Comparison of ENCODE assay signal across 11 cellular contexts in genomic region chr12:43349863-43350262, GRCh38.
DNase-seq lines count a peak whose midpoint lies in the region; ATAC-seq, FAIRE-seq and TF ChIP-seq lines count a peak whose summit lies in the region.
"Had no signal": no experiment of that assay in that cellular context is flagged by ENCODE, and none has a peak within 500 bp of the region (broad histone marks: within the 10 kb centered on the region; RNA-seq: fewer than 3 reads in every experiment).

No MANE protein-coding gene starts in this region.

- H3K4me2 ChIP-seq in HCT116 (ENCODE audit: low read length), result no peak overlapping the region

- no peak overlapping the region for H2AFZ ChIP-seq in HCT116 (ENCODE audit: low read depth, low read length, poor library complexity, severe bottlenecking)

- no peaks in the 10 kb centered on the region for H4K20me1 ChIP-seq in HCT116 (ENCODE audit: insufficient read depth)

- no peak overlapping the region for H3K4me3 Mint-ChIP-seq in CD8-positive, alpha-beta T cell

- peaks cover 3% of the 10 kb centered on the region for H3K9me3 Mint-ChIP-seq in CD8-positive, alpha-beta T cell

- H3K9ac ChIP-seq in HCT116 (ENCODE audit: low read length), result no peak overlapping the region

- H3K9me2 ChIP-seq in HCT116 (ENCODE audit: insufficient read depth), result no peaks in the 10 kb centered on the region

- CTCF ChIA-PET in HCT116 (lab: Charles Lee) (interaction anchor here (1.6 kb wide), 2 partner anchors 13 to 532 kb away, joined by 4 to 12 read pairs; no protein-coding TSS in a partner anchor), RWPE1 (lab: Yijun Ruan, JAX) (interaction anchor here (0.6 to 1.0 kb wide), 4 partner anchors 9 to 818 kb away, joined by 3 to 5 read pairs (median 3); no protein-coding TSS in a partner anchor)
- CTCF ChIA-PET in CD8-positive, alpha-beta T cell (lab: Charles Lee), result no interaction called here

- intact Hi-C loops in HCT116 (cut with micrococcal nuclease), result loop anchor here (1.0 to 5.0 kb wide), 3 partner anchors 152 to 532 kb away; no protein-coding TSS in a partner anchor
- intact Hi-C loops in CD8-positive, alpha-beta T cell (cut with DNase I, micrococcal nuclease), result no loop called here

- peak; percentile 37 for FAIRE-seq in A204.1 (lab: Jason Lieb, UNC)

- H3K4me3 ChIP-seq in HCT116 (replicated peaks in 1 of 2; ENCODE audit: low read depth in 1 of 2, low read length in 2 of 2), result no peak overlapping the region
- H3K4me3 ChIP-seq in fibroblast of pulmonary artery (replicated peaks; ENCODE audit: low read depth, low read length), result no peak overlapping the region
- no peak overlapping the region for H3K4me3 ChIP-seq in CD8-positive, alpha-beta T cell (ENCODE audit: low read depth, low read length)
- H3K4me3 ChIP-seq: lower lobe of right lung had no signal

- no peaks in the 10 kb centered on the region for H3K36me3 ChIP-seq in HCT116 (ENCODE audit: control insufficient read depth in 1 of 2, insufficient read depth in 2 of 2, low read length in 2 of 2)
- no peaks in the 10 kb centered on the region for H3K36me3 ChIP-seq in CD8-positive, alpha-beta T cell (ENCODE audit: insufficient read depth, low read length)
- H3K36me3 ChIP-seq: lower lobe of right lung had no signal

- no peaks in the 10 kb centered on the region for H3K27me3 ChIP-seq in HCT116 (ENCODE audit: insufficient read depth, low read length)
- no peaks in the 10 kb centered on the region for H3K27me3 ChIP-seq in CD8-positive, alpha-beta T cell (ENCODE audit: insufficient read depth, low read length)

- TF ChIP-seq RAD21 in HCT116 (IDR thresholded peaks at IDR 0.05; ENCODE audit: low read depth), result peak; percentile 66

- peak; percentile 32 to 59 (median 44); a peak in 5 of 6 replicates for TF ChIP-seq CTCF in HCT116 (IDR thresholded peaks at IDR 0.05 in 2 of 3, conservative IDR thresholded peaks at IDR 0.05 in 1 of 3; ENCODE audit: borderline replicate concordance in 1 of 3, insufficient read depth in 1 of 3, low read depth in 2 of 3, low read length in 2 of 3)
- peak; percentile 47 for TF ChIP-seq CTCF in RWPE1 (conservative IDR thresholded peaks at IDR 0.05; ENCODE audit: low read depth)
- peak; percentile 33 for TF ChIP-seq CTCF in fibroblast of pulmonary artery (IDR thresholded peaks at IDR 0.05; ENCODE audit: low read length, missing control alignments)
- TF ChIP-seq CTCF in CD8-positive, alpha-beta T cell (IDR thresholded peaks at IDR 0.05), result no peak

- POLR2A ChIA-PET in HCT116 (lab: Charles Lee) (no interaction called here), RWPE1 (lab: Yijun Ruan, JAX; ENCODE audit: low non-redundant PET) (no interaction called here)
- POLR2A ChIA-PET in CD8-positive, alpha-beta T cell (lab: Charles Lee), result no interaction called here

- ATAC-seq in HCT116, result no peak
- no peak for ATAC-seq in esophagus mucosa
- ATAC-seq in CD8-positive, alpha-beta T cell, result no peak
- ATAC-seq: lower lobe of right lung had no signal

- no peaks in the 10 kb centered on the region for H3K4me1 Mint-ChIP-seq in CD8-positive, alpha-beta T cell (ENCODE audit: low read depth)

- no peak overlapping the region for H3K27ac Mint-ChIP-seq in CD8-positive, alpha-beta T cell

- no peaks in the 10 kb centered on the region for H3K27me3 Mint-ChIP-seq in CD8-positive, alpha-beta T cell (ENCODE audit: low read depth)

- RAD21 ChIA-PET in HCT116 (lab: Charles Lee; ENCODE audit: low non-redundant PET in 1 of 2, low total read pairs in 2 of 2, uncharacterized antibody in 2 of 2, unreplicated experiment in 2 of 2), result no interaction called here

- no peaks in the 10 kb centered on the region for H3K9me3 ChIP-seq in HCT116 (ENCODE audit: control insufficient read depth in 1 of 2, insufficient read depth in 1 of 2, low read depth in 1 of 2, low read length in 2 of 2)
- no peaks in the 10 kb centered on the region for H3K9me3 ChIP-seq in CD8-positive, alpha-beta T cell (ENCODE audit: low read length)

- no peak for TF ChIP-seq POLR2A in HCT116 (IDR thresholded peaks at IDR 0.05; ENCODE audit: borderline replicate concordance, extremely low read depth, insufficient read depth, insufficient read length)

- BruUV-seq in HCT116 (replicated peaks; lab: Mats Ljungman, UMichigan), result no TSS peak

- H3K4me1 ChIP-seq in HCT116 (ENCODE audit: control insufficient read depth in 1 of 2, insufficient read depth in 2 of 2, low read length in 2 of 2), result no peaks in the 10 kb centered on the region
- no peaks in the 10 kb centered on the region for H3K4me1 ChIP-seq in CD8-positive, alpha-beta T cell (ENCODE audit: insufficient read depth, low read length)
- H3K4me1 ChIP-seq: lower lobe of right lung had no signal

- H3K27ac ChIP-seq in HCT116 (ENCODE audit: low read depth, low read length) (no peak overlapping the region), RWPE1 (no peak overlapping the region)
- no peak overlapping the region for H3K27ac ChIP-seq in CD8-positive, alpha-beta T cell (ENCODE audit: low read depth, low read length)
- H3K27ac ChIP-seq: lower lobe of right lung had no signal

- DNase-seq in HCT116 (ENCODE audit: low read depth, low spot score), result peak; percentile 10
- DNase-seq in RWPE1 (ENCODE audit: low spot score), result no peak
- peak; percentile 31 for DNase-seq in fibroblast of pulmonary artery (ENCODE audit: low read depth)
- no peak for DNase-seq in NCI-H2196 treated with DMSO at 0.1 percent for 48 hours (lab: John Stamatoyannopoulos, UW; ENCODE audit: unreplicated experiment)
- no peak for DNase-seq in CD8-positive, alpha-beta T cell
- no peak for DNase-seq in NCI-H226
- DNase-seq: anterior cingulate cortex, C1 segment of cervical spinal cord, lower lobe of right lung had no signal

- H3K79me2 ChIP-seq in HCT116 (ENCODE audit: insufficient read depth, low read length), result no peaks in the 10 kb centered on the region

- H3K36me3 Mint-ChIP-seq in CD8-positive, alpha-beta T cell, result no peaks in the 10 kb centered on the region

TF ChIP-seq in HCT116, 20 proteins besides CTCF, POLR2A, EP300 and RAD21:
- TF ChIP-seq, protein P1, sequence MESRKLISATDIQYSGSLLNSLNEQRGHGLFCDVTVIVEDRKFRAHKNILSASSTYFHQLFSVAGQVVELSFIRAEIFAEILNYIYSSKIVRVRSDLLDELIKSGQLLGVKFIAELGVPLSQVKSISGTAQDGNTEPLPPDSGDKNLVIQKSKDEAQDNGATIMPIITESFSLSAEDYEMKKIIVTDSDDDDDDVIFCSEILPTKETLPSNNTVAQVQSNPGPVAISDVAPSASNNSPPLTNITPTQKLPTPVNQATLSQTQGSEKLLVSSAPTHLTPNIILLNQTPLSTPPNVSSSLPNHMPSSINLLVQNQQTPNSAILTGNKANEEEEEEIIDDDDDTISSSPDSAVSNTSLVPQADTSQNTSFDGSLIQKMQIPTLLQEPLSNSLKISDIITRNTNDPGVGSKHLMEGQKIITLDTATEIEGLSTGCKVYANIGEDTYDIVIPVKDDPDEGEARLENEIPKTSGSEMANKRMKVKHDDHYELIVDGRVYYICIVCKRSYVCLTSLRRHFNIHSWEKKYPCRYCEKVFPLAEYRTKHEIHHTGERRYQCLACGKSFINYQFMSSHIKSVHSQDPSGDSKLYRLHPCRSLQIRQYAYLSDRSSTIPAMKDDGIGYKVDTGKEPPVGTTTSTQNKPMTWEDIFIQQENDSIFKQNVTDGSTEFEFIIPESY (IDR thresholded peaks at IDR 0.05; ENCODE audit: extremely low read depth, insufficient replicate concordance, low read length), result no peak
- no peak for TF ChIP-seq ZNF274 (IDR thresholded peaks at IDR 0.05; ENCODE audit: low read depth, low read length)
- no peak for TF ChIP-seq EZH2 (IDR thresholded peaks at IDR 0.05)
- TF ChIP-seq SP1 (IDR thresholded peaks at IDR 0.05; ENCODE audit: low read depth), result no peak
- TF ChIP-seq ATF3 (IDR thresholded peaks at IDR 0.05), result no peak
- TF ChIP-seq SIN3A (IDR thresholded peaks at IDR 0.05; ENCODE audit: low read depth), result no peak
- TF ChIP-seq CBX3 (IDR thresholded peaks at IDR 0.05; ENCODE audit: low read depth), result no peak
- TF ChIP-seq, protein P2, sequence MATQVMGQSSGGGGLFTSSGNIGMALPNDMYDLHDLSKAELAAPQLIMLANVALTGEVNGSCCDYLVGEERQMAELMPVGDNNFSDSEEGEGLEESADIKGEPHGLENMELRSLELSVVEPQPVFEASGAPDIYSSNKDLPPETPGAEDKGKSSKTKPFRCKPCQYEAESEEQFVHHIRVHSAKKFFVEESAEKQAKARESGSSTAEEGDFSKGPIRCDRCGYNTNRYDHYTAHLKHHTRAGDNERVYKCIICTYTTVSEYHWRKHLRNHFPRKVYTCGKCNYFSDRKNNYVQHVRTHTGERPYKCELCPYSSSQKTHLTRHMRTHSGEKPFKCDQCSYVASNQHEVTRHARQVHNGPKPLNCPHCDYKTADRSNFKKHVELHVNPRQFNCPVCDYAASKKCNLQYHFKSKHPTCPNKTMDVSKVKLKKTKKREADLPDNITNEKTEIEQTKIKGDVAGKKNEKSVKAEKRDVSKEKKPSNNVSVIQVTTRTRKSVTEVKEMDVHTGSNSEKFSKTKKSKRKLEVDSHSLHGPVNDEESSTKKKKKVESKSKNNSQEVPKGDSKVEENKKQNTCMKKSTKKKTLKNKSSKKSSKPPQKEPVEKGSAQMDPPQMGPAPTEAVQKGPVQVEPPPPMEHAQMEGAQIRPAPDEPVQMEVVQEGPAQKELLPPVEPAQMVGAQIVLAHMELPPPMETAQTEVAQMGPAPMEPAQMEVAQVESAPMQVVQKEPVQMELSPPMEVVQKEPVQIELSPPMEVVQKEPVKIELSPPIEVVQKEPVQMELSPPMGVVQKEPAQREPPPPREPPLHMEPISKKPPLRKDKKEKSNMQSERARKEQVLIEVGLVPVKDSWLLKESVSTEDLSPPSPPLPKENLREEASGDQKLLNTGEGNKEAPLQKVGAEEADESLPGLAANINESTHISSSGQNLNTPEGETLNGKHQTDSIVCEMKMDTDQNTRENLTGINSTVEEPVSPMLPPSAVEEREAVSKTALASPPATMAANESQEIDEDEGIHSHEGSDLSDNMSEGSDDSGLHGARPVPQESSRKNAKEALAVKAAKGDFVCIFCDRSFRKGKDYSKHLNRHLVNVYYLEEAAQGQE (IDR thresholded peaks at IDR 0.05; ENCODE audit: low read depth), result no peak
- TF ChIP-seq TCF7L2 (IDR thresholded peaks at IDR 0.05; ENCODE audit: borderline replicate concordance, extremely low read depth, insufficient read depth, insufficient read length), result no peak
- no peak for TF ChIP-seq ZFX (IDR thresholded peaks at IDR 0.05)
- TF ChIP-seq JUND (IDR thresholded peaks at IDR 0.05), result no peak

Comparison
In these comparisons a context has a peak if more than half of its experiments do, and no peak if none do; other contexts are left out.
1. DNase-seq: peak in HCT116 (single experiment) and fibroblast of pulmonary artery (single experiment); none in RWPE1 (single experiment), NCI-H2196 treated with DMSO at 0.1 percent for 48 hours (single experiment), CD8-positive, alpha-beta T cell (0 of 7) and NCI-H226 (single experiment).